In genomic region chr4:81493895-81494490, GRCh38 we compare ENCODE assay signal across 9 cellular contexts. TPM values are rescaled to one million over a fixed set of nuclear protein-coding genes. Genes with fewer than 3 reads are reported as not detected.
DNase-seq lines count a peak whose midpoint lies in the region; ATAC-seq lines count a peak whose summit lies in the region.
"Had no signal": no experiment of that assay in that cellular context is flagged by ENCODE, and none has a peak within 500 bp of the region (broad histone marks: within the 10 kb centered on the region; RNA-seq: fewer than 3 reads in every experiment).

No MANE protein-coding gene starts in this region.

- H3K4me1 ChIP-seq in rectal smooth muscle tissue (ENCODE audit: control insufficient read depth, insufficient read depth, low read length), result no peaks in the 10 kb centered on the region
- H3K4me1 ChIP-seq: SJSA1 had no signal

- H3K27me3 Mint-ChIP-seq in activated CD4-positive, alpha-beta T cell treated with anti-CD3 and anti-CD28 coated beads for 36 hours, result no peaks in the 10 kb centered on the region
- H3K27me3 Mint-ChIP-seq in activated T-helper 1 cell treated with anti-CD3 and anti-CD28 coated beads, Interleukin-12 subunit alpha, Interleukin-12 subunit beta, Interleukin-2, Interleukin-4 antibody, amounts not matched to agents 30 ng/mL and 10 ng/mL and 1 ng/mL, durations not matched to agents 14 hours and 24 hours and 36 hours (ENCODE audit: insufficient read depth), result peaks cover 10% of the 10 kb centered on the region

- no peaks in the 10 kb centered on the region for H3K27me3 ChIP-seq in rectal smooth muscle tissue (ENCODE audit: control insufficient read depth, insufficient read depth, low read length)
- H3K27me3 ChIP-seq: SJSA1 had no signal

- H3K36me3 ChIP-seq in rectal smooth muscle tissue (ENCODE audit: control insufficient read depth, insufficient read depth, low read length), result no peaks in the 10 kb centered on the region
- H3K36me3 ChIP-seq: SJSA1 had no signal

- CTCF ChIA-PET in activated CD4-positive, alpha-beta T cell treated with anti-CD3 and anti-CD28 coated beads for 36 hours (lab: Charles Lee), result interaction anchor here (0.6 to 1.0 kb wide), 2 partner anchors 27 to 30 kb away, joined by 3 read pairs; no protein-coding TSS in a partner anchor

- H3K9ac ChIP-seq in rectal smooth muscle tissue (ENCODE audit: low read length), result no peak overlapping the region

- no peak for DNase-seq in activated CD4-positive, alpha-beta T cell treated with anti-CD3 and anti-CD28 coated beads for 36 hours
- DNase-seq in activated CD4-positive, alpha-beta T cell treated with anti-CD3 and anti-CD28 coated beads for 1 hour, result no peak
- no peak for DNase-seq in activated T-helper 1 cell treated with anti-CD3 and anti-CD28 coated beads, Interleukin-12 subunit alpha, Interleukin-12 subunit beta, Interleukin-2, Interleukin-4 antibody, amounts not matched to agents 30 ng/mL and 10 ng/mL and 1 ng/mL, durations not matched to agents 14 hours and 24 hours and 36 hours (ENCODE audit: low spot score)
- DNase-seq in 8988T (no peak), SK-N-DZ (ENCODE audit: low spot score) (no peak), occipital lobe (lab: John Stamatoyannopoulos, UW) (no peak)

- peak overlapping the region; percentile 28 for H3K4me3 Mint-ChIP-seq in activated CD4-positive, alpha-beta T cell treated with anti-CD3 and anti-CD28 coated beads for 36 hours
- peak overlapping the region; percentile 50 for H3K4me3 Mint-ChIP-seq in activated T-helper 1 cell treated with anti-CD3 and anti-CD28 coated beads, Interleukin-12 subunit alpha, Interleukin-12 subunit beta, Interleukin-2, Interleukin-4 antibody, amounts not matched to agents 30 ng/mL and 10 ng/mL and 1 ng/mL, durations not matched to agents 14 hours and 24 hours and 36 hours

- ATAC-seq in activated CD4-positive, alpha-beta T cell treated with anti-CD3 and anti-CD28 coated beads for 36 hours, result peak; percentile 59
- peak; percentile 51 for ATAC-seq in HG03060 (IDR thresholded peaks at IDR 0.05; ENCODE audit: low read depth, unreplicated experiment)

- peaks cover 22% of the 10 kb centered on the region for H3K9me3 Mint-ChIP-seq in activated CD4-positive, alpha-beta T cell treated with anti-CD3 and anti-CD28 coated beads for 36 hours (ENCODE audit: low read depth)
- peaks cover 33% of the 10 kb centered on the region for H3K9me3 Mint-ChIP-seq in activated T-helper 1 cell treated with anti-CD3 and anti-CD28 coated beads, Interleukin-12 subunit alpha, Interleukin-12 subunit beta, Interleukin-2, Interleukin-4 antibody, amounts not matched to agents 30 ng/mL and 10 ng/mL and 1 ng/mL, durations not matched to agents 14 hours and 24 hours and 36 hours

- peaks cover 50% of the 10 kb centered on the region for H3K4me1 Mint-ChIP-seq in activated CD4-positive, alpha-beta T cell treated with anti-CD3 and anti-CD28 coated beads for 36 hours
- peaks cover 43% of the 10 kb centered on the region for H3K4me1 Mint-ChIP-seq in activated T-helper 1 cell treated with anti-CD3 and anti-CD28 coated beads, Interleukin-12 subunit alpha, Interleukin-12 subunit beta, Interleukin-2, Interleukin-4 antibody, amounts not matched to agents 30 ng/mL and 10 ng/mL and 1 ng/mL, durations not matched to agents 14 hours and 24 hours and 36 hours (ENCODE audit: low read depth)

- H3K27ac Mint-ChIP-seq in activated CD4-positive, alpha-beta T cell treated with anti-CD3 and anti-CD28 coated beads for 36 hours, result peak overlapping the region; percentile 55
- peak overlapping the region; percentile 25 for H3K27ac Mint-ChIP-seq in activated T-helper 1 cell treated with anti-CD3 and anti-CD28 coated beads, Interleukin-12 subunit alpha, Interleukin-12 subunit beta, Interleukin-2, Interleukin-4 antibody, amounts not matched to agents 30 ng/mL and 10 ng/mL and 1 ng/mL, durations not matched to agents 14 hours and 24 hours and 36 hours

- intact Hi-C loops in activated CD4-positive, alpha-beta T cell treated with anti-CD3 and anti-CD28 coated beads for 36 hours (cut with DNase I, micrococcal nuclease), result loop anchor here in 1 of 2 experiments (1.0 to 10.0 kb wide), 5 partner anchors 11 to 1738 kb away; no protein-coding TSS in a partner anchor
- intact Hi-C loops in activated T-helper 1 cell treated with anti-CD3 and anti-CD28 coated beads, Interleukin-12 subunit alpha, Interleukin-12 subunit beta, Interleukin-2, Interleukin-4 antibody, amounts not matched to agents 30 ng/mL and 10 ng/mL and 1 ng/mL, durations not matched to agents 14 hours and 24 hours and 36 hours (cut with micrococcal nuclease), result loop anchor here (2.0 to 10.0 kb wide), 8 partner anchors 173 to 1863 kb away; partner anchors contain the start of genes ANTXR2, ENOPH1, HNRNPDL and THAP9

- H3K36me3 Mint-ChIP-seq in activated CD4-positive, alpha-beta T cell treated with anti-CD3 and anti-CD28 coated beads for 36 hours (ENCODE audit: low read depth), result peaks cover 14% of the 10 kb centered on the region
- H3K36me3 Mint-ChIP-seq in activated T-helper 1 cell treated with anti-CD3 and anti-CD28 coated beads, Interleukin-12 subunit alpha, Interleukin-12 subunit beta, Interleukin-2, Interleukin-4 antibody, amounts not matched to agents 30 ng/mL and 10 ng/mL and 1 ng/mL, durations not matched to agents 14 hours and 24 hours and 36 hours (ENCODE audit: low read depth), result peaks cover 13% of the 10 kb centered on the region

- H3K4me3 ChIP-seq in rectal smooth muscle tissue (ENCODE audit: low read length), result peak overlapping the region; percentile 30
- H3K4me3 ChIP-seq: SJSA1 had no signal

- H3K27ac ChIP-seq in rectal smooth muscle tissue (ENCODE audit: low read depth, low read length), result no peak overlapping the region
- H3K27ac ChIP-seq: SJSA1 had no signal

- POLR2A ChIA-PET in activated CD4-positive, alpha-beta T cell treated with anti-CD3 and anti-CD28 coated beads for 36 hours (lab: Charles Lee), result no interaction called here

RNA-seq across cellular contexts. Expression of gene RASGEF1B, which starts 22.3 kb away (rescaled TPM):
- total RNA-seq in activated CD4-positive, alpha-beta T cell treated with anti-CD3 and anti-CD28 coated beads for 36 hours, result 1 to 10 TPM; 3.4 to 4.0 TPM
- total RNA-seq in activated T-helper 1 cell treated with anti-CD3 and anti-CD28 coated beads, Interleukin-12 subunit alpha, Interleukin-12 subunit beta, Interleukin-2, Interleukin-4 antibody, amounts not matched to agents 30 ng/mL and 10 ng/mL and 1 ng/mL, durations not matched to agents 14 hours and 24 hours and 36 hours, result 3.6 and 3.7 TPM in 2 replicates
- not detected in 2 replicates for polyA plus RNA-seq in SK-N-DZ (2014; cell fraction: cytosol; rRNA removed)
- polyA plus RNA-seq in SK-N-DZ (2014; cell fraction: nucleus; rRNA removed), result not detected in 2 replicates
- total RNA-seq in occipital lobe, result 63.2 TPM
- total RNA-seq: SJSA1 had no signal

Comparison
In these comparisons a context has a peak if more than half of its experiments do, and no peak if none do; other contexts are left out.
1. RNA of gene RASGEF1B, which starts 22.3 kb away (total RNA-seq): 63.2 TPM in occipital lobe (single experiment); 3.4 to 4.0 TPM in activated CD4-positive, alpha-beta T cell treated with anti-CD3 and anti-CD28 coated beads for 36 hours and 3.6 to 3.7 TPM in activated T-helper 1 cell treated with anti-CD3 and anti-CD28 coated beads, Interleukin-12 subunit alpha, Interleukin-12 subunit beta, Interleukin-2, Interleukin-4 antibody, amounts not matched to agents 30 ng/mL and 10 ng/mL and 1 ng/mL, durations not matched to agents 14 hours and 24 hours and 36 hours; every median in the first group is over 10 times any median in the second.